ENCODE assay signal across 13 cellular contexts in genomic region chrX:14936561-14936960, GRCh38.
DNase-seq lines count a peak whose midpoint lies in the region; ATAC-seq and TF ChIP-seq lines count a peak whose summit lies in the region.
"Had no signal": no experiment of that assay in that cellular context is flagged by ENCODE, and none has a peak within 500 bp of the region (broad histone marks: within the 10 kb centered on the region; RNA-seq: fewer than 3 reads in every experiment).

No MANE protein-coding gene starts in this region.

- intact Hi-C loops in CD4-positive, alpha-beta T cell (cut with DNase I, micrococcal nuclease), result no loop called here
- intact Hi-C loops in activated CD8-positive, alpha-beta T cell treated with anti-CD3 and anti-CD28 coated beads for 36 hours (cut with micrococcal nuclease), result no loop called here

- no peaks in the 10 kb centered on the region for H3K4me1 Mint-ChIP-seq in CD4-positive, alpha-beta T cell (ENCODE audit: low read depth)
- no peaks in the 10 kb centered on the region for H3K4me1 Mint-ChIP-seq in activated CD8-positive, alpha-beta T cell treated with anti-CD3 and anti-CD28 coated beads for 36 hours (ENCODE audit: low read depth)
- H3K4me1 Mint-ChIP-seq: naive B cell, T-helper 17 cell had no signal

- no peaks in the 10 kb centered on the region for H3K27me3 ChIP-seq in brain microvascular endothelial cell (replicated peaks)
- no peaks in the 10 kb centered on the region for H3K27me3 ChIP-seq in CD4-positive, alpha-beta T cell (ENCODE audit: control insufficient read depth, insufficient read depth, low read length)
- H3K27me3 ChIP-seq: esophagus squamous epithelium had no signal

- no peak overlapping the region for H3K4me3 ChIP-seq in brain microvascular endothelial cell (ENCODE audit: low read depth, low read length)
- H3K4me3 ChIP-seq: esophagus squamous epithelium, HAP-1 had no signal

- no peak overlapping the region for H3K27ac Mint-ChIP-seq in CD4-positive, alpha-beta T cell
- H3K27ac Mint-ChIP-seq in activated CD8-positive, alpha-beta T cell treated with anti-CD3 and anti-CD28 coated beads for 36 hours, result no peak overlapping the region
- H3K27ac Mint-ChIP-seq: T-helper 17 cell had no signal

- TF ChIP-seq CTCF in GM10248 (IDR thresholded peaks at IDR 0.05; ENCODE audit: control extremely low read depth, extremely low read depth, low read depth, missing control alignments), result no peak
- TF ChIP-seq CTCF in brain microvascular endothelial cell (IDR thresholded peaks at IDR 0.05; ENCODE audit: low read depth, low read length, missing control alignments), result no peak
- TF ChIP-seq CTCF in omental fat pad (IDR thresholded peaks at IDR 0.05), result no peak
- TF ChIP-seq CTCF in CD4-positive, alpha-beta T cell (IDR thresholded peaks at IDR 0.05), result no peak
- no peak for TF ChIP-seq CTCF in activated CD8-positive, alpha-beta T cell treated with anti-CD3 and anti-CD28 coated beads for 36 hours (IDR thresholded peaks at IDR 0.05)

- H3K36me3 ChIP-seq in brain microvascular endothelial cell (replicated peaks), result no peaks in the 10 kb centered on the region
- H3K36me3 ChIP-seq: esophagus squamous epithelium, HAP-1 had no signal

- POLR2A ChIA-PET in GM10248 (lab: Yijun Ruan, JAX), result no interaction called here
- POLR2A ChIA-PET in CD4-positive, alpha-beta T cell (lab: Charles Lee), result no interaction called here
- POLR2A ChIA-PET in activated CD8-positive, alpha-beta T cell treated with anti-CD3 and anti-CD28 coated beads for 36 hours (lab: Charles Lee), result no interaction called here

- CTCF ChIA-PET in GM10248 (lab: Yijun Ruan, JAX), result interaction anchor here (1.0 kb wide), 1 partner anchor 20 kb away, joined by 3 read pairs; no protein-coding TSS in a partner anchor
- CTCF ChIA-PET in CD4-positive, alpha-beta T cell (lab: Charles Lee), result no interaction called here
- CTCF ChIA-PET in activated CD8-positive, alpha-beta T cell treated with anti-CD3 and anti-CD28 coated beads for 36 hours (lab: Charles Lee), result no interaction called here

- DNase-seq in GM10248 (ENCODE audit: extremely low spot score) (peak; percentile 10), LoVo (ENCODE audit: low spot score) (peak; percentile 44), brain microvascular endothelial cell (peak; percentile 62), omental fat pad (ENCODE audit: low spot score) (no peak), NCI-H1105 treated with DMSO at 0.1 percent for 48 hours (lab: John Stamatoyannopoulos, UW) (no peak)
- DNase-seq in CD4-positive, alpha-beta T cell, result no peak
- no peak for DNase-seq in activated CD4-positive, alpha-beta T cell treated with anti-CD3 and anti-CD28 coated beads, Interleukin-2, amount 50 U/mL, for 1 hour
- DNase-seq in activated CD8-positive, alpha-beta T cell treated with anti-CD3 and anti-CD28 coated beads for 36 hours, result no peak
- DNase-seq: activated gamma-delta T cell, esophagus squamous epithelium, naive B cell, T-helper 17 cell had no signal

- H3K9me3 ChIP-seq in CD4-positive, alpha-beta T cell (ENCODE audit: control insufficient read depth, low read length), result no peaks in the 10 kb centered on the region
- H3K9me3 ChIP-seq: esophagus squamous epithelium, HAP-1 had no signal

- H3K27ac ChIP-seq in brain microvascular endothelial cell, result peak overlapping the region; percentile 11
- no peak overlapping the region for H3K27ac ChIP-seq in CD4-positive, alpha-beta T cell (ENCODE audit: low read depth, low read length)
- H3K27ac ChIP-seq: esophagus squamous epithelium had no signal

- peak; percentile 64 for ATAC-seq in omental fat pad (ENCODE audit: low FRiP score)
- ATAC-seq in CD4-positive, alpha-beta T cell (ENCODE audit: poor library complexity), result no peak
- ATAC-seq in activated CD8-positive, alpha-beta T cell treated with anti-CD3 and anti-CD28 coated beads for 36 hours, result no peak
- ATAC-seq: T-helper 17 cell had no signal

- H3K27me3 Mint-ChIP-seq in CD4-positive, alpha-beta T cell, result peaks cover 3% of the 10 kb centered on the region
- peaks cover 3% of the 10 kb centered on the region for H3K27me3 Mint-ChIP-seq in activated CD8-positive, alpha-beta T cell treated with anti-CD3 and anti-CD28 coated beads for 36 hours
- H3K27me3 Mint-ChIP-seq: T-helper 17 cell had no signal

- no peaks in the 10 kb centered on the region for H3K36me3 Mint-ChIP-seq in CD4-positive, alpha-beta T cell (ENCODE audit: low read depth)
- no peaks in the 10 kb centered on the region for H3K36me3 Mint-ChIP-seq in activated CD8-positive, alpha-beta T cell treated with anti-CD3 and anti-CD28 coated beads for 36 hours (ENCODE audit: low read depth)

- no peaks in the 10 kb centered on the region for H3K9me3 Mint-ChIP-seq in CD4-positive, alpha-beta T cell
- no peaks in the 10 kb centered on the region for H3K9me3 Mint-ChIP-seq in activated CD8-positive, alpha-beta T cell treated with anti-CD3 and anti-CD28 coated beads for 36 hours

- no peak overlapping the region for H3K4me3 Mint-ChIP-seq in CD4-positive, alpha-beta T cell
- H3K4me3 Mint-ChIP-seq in activated CD8-positive, alpha-beta T cell treated with anti-CD3 and anti-CD28 coated beads for 36 hours, result no peak overlapping the region
- H3K4me3 Mint-ChIP-seq: T-helper 17 cell had no signal

- in situ Hi-C loops in brain microvascular endothelial cell (cut with HindIII; ENCODE audit: low pct_ligation_motif_present, low sequenced_read_pairs), result no loop called here

Comparison
In these comparisons a context has a peak if more than half of its experiments do, and no peak if none do; other contexts are left out.
1. DNase-seq: peak in GM10248 (single experiment), LoVo (single experiment) and brain microvascular endothelial cell (single experiment); none in omental fat pad (single experiment), NCI-H1105 treated with DMSO at 0.1 percent for 48 hours (single experiment), CD4-positive, alpha-beta T cell (0 of 10), activated CD4-positive, alpha-beta T cell treated with anti-CD3 and anti-CD28 coated beads, Interleukin-2, amount 50 U/mL, for 1 hour (single experiment) and activated CD8-positive, alpha-beta T cell treated with anti-CD3 and anti-CD28 coated beads for 36 hours (single experiment).